In the genomic region with DNA sequence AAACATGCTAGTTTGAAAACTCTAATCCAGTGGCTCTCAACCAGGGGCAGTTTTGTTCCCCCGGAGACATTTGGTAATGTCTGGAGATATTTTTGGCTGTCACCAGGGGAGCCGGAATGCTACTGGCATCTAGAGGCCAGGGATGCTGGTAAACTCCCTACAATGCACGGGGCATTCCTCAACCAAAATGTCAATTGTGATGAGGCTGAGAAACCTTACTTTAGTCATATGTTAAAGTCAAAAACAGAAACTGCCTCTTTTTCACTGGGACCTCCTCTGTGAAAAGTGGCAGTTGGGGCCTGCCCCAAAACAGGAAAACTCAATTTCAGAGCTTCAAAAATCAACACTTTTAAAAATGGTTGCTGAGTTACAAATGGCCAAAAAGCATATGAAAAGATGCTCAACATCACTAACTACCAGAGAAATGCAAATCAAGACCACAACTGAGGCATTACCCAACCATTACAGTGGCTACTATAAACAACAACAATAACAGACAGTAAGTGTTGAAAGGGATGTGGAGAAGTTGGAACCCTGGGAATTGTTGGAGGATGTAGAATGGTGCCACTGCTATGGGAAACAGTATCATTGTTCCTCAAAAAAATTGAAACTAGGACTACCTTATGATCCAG, we compare ENCODE assay signal across 13 cellular contexts.
DNase-seq lines count a peak whose midpoint lies in the region; ATAC-seq and TF ChIP-seq lines count a peak whose summit lies in the region.
"Had no signal": no experiment of that assay in that cellular context is flagged by ENCODE, and none has a peak within 500 bp of the region (broad histone marks: within the 10 kb centered on the region; RNA-seq: fewer than 3 reads in every experiment).

No MANE protein-coding gene starts in this region.

- no peaks in the 10 kb centered on the region for H3K27me3 ChIP-seq in KMS-11 (ENCODE audit: insufficient read depth, low read depth)
- H3K27me3 ChIP-seq: heart left ventricle had no signal

- no peaks in the 10 kb centered on the region for H3K36me3 Mint-ChIP-seq in activated T-cell treated with anti-CD3 and anti-CD28 coated beads, Interleukin-2, amount 50 U/mL, for 72 hours (ENCODE audit: insufficient read depth in 2 of 2)
- no peaks in the 10 kb centered on the region for H3K36me3 Mint-ChIP-seq in natural killer cell treated with Interleukin-12 subunit alpha and Interleukin-12 subunit beta and Interleukin-15 and Interleukin-18, amount 100 ng/mL, for 72 hours
- H3K36me3 Mint-ChIP-seq in stimulated activated effector memory CD8-positive, alpha-beta T cell treated with anti-CD3 and anti-CD28 coated beads, Interleukin-12 subunit alpha, Interleukin-12 subunit beta, amount 100 ng/mL, for 72 hours: no peaks in the 10 kb centered on the region

- no peak for TF ChIP-seq CTCF in KMS-11 (conservative IDR thresholded peaks at IDR 0.05; ENCODE audit: low read depth, low read length)

- H3K36me3 ChIP-seq in KMS-11 (ENCODE audit: insufficient read depth): no peaks in the 10 kb centered on the region
- H3K36me3 ChIP-seq: heart left ventricle had no signal

- peak overlapping the region; percentile 40; the same call in 1 of the 2 replicates for H2AFZ ChIP-seq in KMS-11 (ENCODE audit: low read depth)
- H2AFZ ChIP-seq: parathyroid adenoma had no signal

- H3K27ac Mint-ChIP-seq in activated T-cell treated with anti-CD3 and anti-CD28 coated beads, Interleukin-2, amount 50 U/mL, for 72 hours: no peak overlapping the region
- no peak overlapping the region for H3K27ac Mint-ChIP-seq in stimulated activated naive CD8-positive, alpha-beta T cell treated with anti-CD3 and anti-CD28 coated beads, Interleukin-15, amount 100 ng/mL, for 72 hours
- no peak overlapping the region for H3K27ac Mint-ChIP-seq in natural killer cell treated with Interleukin-12 subunit alpha and Interleukin-12 subunit beta and Interleukin-15 and Interleukin-18, amount 100 ng/mL, for 72 hours
- H3K27ac Mint-ChIP-seq in stimulated activated effector memory CD8-positive, alpha-beta T cell treated with anti-CD3 and anti-CD28 coated beads, Interleukin-12 subunit alpha, Interleukin-12 subunit beta, amount 100 ng/mL, for 72 hours: no peak overlapping the region

- no peak overlapping the region for H3K4me3 ChIP-seq in KMS-11 (IDR thresholded peaks at IDR 0.05; ENCODE audit: insufficient read depth, low read depth, low read length)
- H3K4me3 ChIP-seq: A549, heart left ventricle had no signal

- DNase-seq in activated T-cell treated with anti-CD3 and anti-CD28 coated beads, Interleukin-2, amount 50 U/mL, for 72 hours: no peak
- DNase-seq in activated T-cell treated with anti-CD3 and anti-CD28 coated beads for 4 hours (no peak), NCI-H2107 (lab: John Stamatoyannopoulos, UW) (no peak)
- DNase-seq in stimulated activated naive CD8-positive, alpha-beta T cell treated with anti-CD3 and anti-CD28 coated beads, Interleukin-15, amount 100 ng/mL, for 72 hours: no peak
- no peak for DNase-seq in natural killer cell treated with Interleukin-12 subunit alpha and Interleukin-12 subunit beta and Interleukin-15 and Interleukin-18, amount 100 ng/mL, for 72 hours (ENCODE audit: low spot score)
- no peak for DNase-seq in stimulated activated effector memory CD8-positive, alpha-beta T cell treated with anti-CD3 and anti-CD28 coated beads, Interleukin-12 subunit alpha, Interleukin-12 subunit beta, amount 100 ng/mL, for 72 hours (ENCODE audit: low spot score in 2 of 2)
- DNase-seq: activated CD8-positive, alpha-beta memory T cell treated with anti-CD3 and anti-CD28 coated beads, Interleukin-2, amount 50 U/mL, for 48 hours; heart left ventricle; stimulated activated CD4-positive, alpha-beta T cell treated with anti-CD3 and anti-CD28 coated beads, Interleukin-2, amount 100 ng/mL, for 24 hours had no signal

- peaks cover 39% of the 10 kb centered on the region for H3K4me1 ChIP-seq in KMS-11 (ENCODE audit: low read depth, poor library complexity, severe bottlenecking)
- H3K4me1 ChIP-seq: parathyroid adenoma had no signal

- H3K4me2 ChIP-seq in KMS-11: peak overlapping the region; percentile 72
- H3K4me2 ChIP-seq: A549 had no signal

- H3K27me3 Mint-ChIP-seq in activated T-cell treated with anti-CD3 and anti-CD28 coated beads, Interleukin-2, amount 50 U/mL, for 72 hours (ENCODE audit: low read depth): peaks cover 13% of the 10 kb centered on the region
- H3K27me3 Mint-ChIP-seq in stimulated activated naive CD8-positive, alpha-beta T cell treated with anti-CD3 and anti-CD28 coated beads, Interleukin-15, amount 100 ng/mL, for 72 hours: peaks cover 14% of the 10 kb centered on the region
- H3K27me3 Mint-ChIP-seq in natural killer cell treated with Interleukin-12 subunit alpha and Interleukin-12 subunit beta and Interleukin-15 and Interleukin-18, amount 100 ng/mL, for 72 hours: peaks cover 0 to 9% of the 10 kb centered on the region in 2 donors

- H4K20me1 ChIP-seq in KMS-11 (ENCODE audit: insufficient read depth): no peaks in the 10 kb centered on the region

- ATAC-seq in activated T-cell treated with anti-CD3 and anti-CD28 coated beads, Interleukin-2, amount 50 U/mL, for 72 hours (replicated peaks in 1 of 2): no peak
- ATAC-seq in GM21737 (IDR thresholded peaks at IDR 0.05; ENCODE audit: unreplicated experiment): peak; percentile 30
- ATAC-seq in stimulated activated naive CD8-positive, alpha-beta T cell treated with anti-CD3 and anti-CD28 coated beads, Interleukin-15, amount 100 ng/mL, for 72 hours: no peak
- no peak for ATAC-seq in natural killer cell treated with Interleukin-12 subunit alpha and Interleukin-12 subunit beta and Interleukin-15 and Interleukin-18, amount 100 ng/mL, for 72 hours
- ATAC-seq in stimulated activated effector memory CD8-positive, alpha-beta T cell treated with anti-CD3 and anti-CD28 coated beads, Interleukin-12 subunit alpha, Interleukin-12 subunit beta, amount 100 ng/mL, for 72 hours: no peak
- ATAC-seq: A549 had no signal

- peak overlapping the region; percentile 31; the same call in 1 of the 2 replicates for H3K27ac ChIP-seq in KMS-11
- H3K27ac ChIP-seq: A549, parathyroid adenoma had no signal

- H3K9me3 Mint-ChIP-seq in activated T-cell treated with anti-CD3 and anti-CD28 coated beads, Interleukin-2, amount 50 U/mL, for 72 hours: no peaks in the 10 kb centered on the region
- no peaks in the 10 kb centered on the region for H3K9me3 Mint-ChIP-seq in stimulated activated naive CD8-positive, alpha-beta T cell treated with anti-CD3 and anti-CD28 coated beads, Interleukin-15, amount 100 ng/mL, for 72 hours
- no peaks in the 10 kb centered on the region for H3K9me3 Mint-ChIP-seq in natural killer cell treated with Interleukin-12 subunit alpha and Interleukin-12 subunit beta and Interleukin-15 and Interleukin-18, amount 100 ng/mL, for 72 hours
- H3K9me3 Mint-ChIP-seq in stimulated activated effector memory CD8-positive, alpha-beta T cell treated with anti-CD3 and anti-CD28 coated beads, Interleukin-12 subunit alpha, Interleukin-12 subunit beta, amount 100 ng/mL, for 72 hours: no peaks in the 10 kb centered on the region

- no peaks in the 10 kb centered on the region for H3K79me2 ChIP-seq in KMS-11 (ENCODE audit: insufficient read depth, low read depth)
- H3K79me2 ChIP-seq: parathyroid adenoma had no signal

- no peak overlapping the region for H3K9ac ChIP-seq in KMS-11
- H3K9ac ChIP-seq: parathyroid adenoma had no signal

- peak overlapping the region; percentile 51 to 56 for H3K4me3 Mint-ChIP-seq in activated T-cell treated with anti-CD3 and anti-CD28 coated beads, Interleukin-2, amount 50 U/mL, for 72 hours
- peak overlapping the region; percentile 29 to 33 for H3K4me3 Mint-ChIP-seq in stimulated activated naive CD8-positive, alpha-beta T cell treated with anti-CD3 and anti-CD28 coated beads, Interleukin-15, amount 100 ng/mL, for 72 hours
- no peak overlapping the region for H3K4me3 Mint-ChIP-seq in natural killer cell treated with Interleukin-12 subunit alpha and Interleukin-12 subunit beta and Interleukin-15 and Interleukin-18, amount 100 ng/mL, for 72 hours
- no peak overlapping the region for H3K4me3 Mint-ChIP-seq in stimulated activated effector memory CD8-positive, alpha-beta T cell treated with anti-CD3 and anti-CD28 coated beads, Interleukin-12 subunit alpha, Interleukin-12 subunit beta, amount 100 ng/mL, for 72 hours

- peaks cover 23% of the 10 kb centered on the region for H3K4me1 Mint-ChIP-seq in activated T-cell treated with anti-CD3 and anti-CD28 coated beads, Interleukin-2, amount 50 U/mL, for 72 hours (ENCODE audit: low read depth)
- H3K4me1 Mint-ChIP-seq in stimulated activated naive CD8-positive, alpha-beta T cell treated with anti-CD3 and anti-CD28 coated beads, Interleukin-15, amount 100 ng/mL, for 72 hours: peaks cover 16% of the 10 kb centered on the region
- H3K4me1 Mint-ChIP-seq in natural killer cell treated with Interleukin-12 subunit alpha and Interleukin-12 subunit beta and Interleukin-15 and Interleukin-18, amount 100 ng/mL, for 72 hours (ENCODE audit: low read depth in 2 of 2): peaks cover 0 to 3% of the 10 kb centered on the region in 2 donors
- H3K4me1 Mint-ChIP-seq in stimulated activated effector memory CD8-positive, alpha-beta T cell treated with anti-CD3 and anti-CD28 coated beads, Interleukin-12 subunit alpha, Interleukin-12 subunit beta, amount 100 ng/mL, for 72 hours: peaks cover 15% of the 10 kb centered on the region

Comparison
In these comparisons a context has a peak if more than half of its experiments do, and no peak if none do; other contexts are left out.
1. H3K4me3 Mint-ChIP-seq: peak in activated T-cell treated with anti-CD3 and anti-CD28 coated beads, Interleukin-2, amount 50 U/mL, for 72 hours (2 of 2) and stimulated activated naive CD8-positive, alpha-beta T cell treated with anti-CD3 and anti-CD28 coated beads, Interleukin-15, amount 100 ng/mL, for 72 hours (2 of 2); none in natural killer cell treated with Interleukin-12 subunit alpha and Interleukin-12 subunit beta and Interleukin-15 and Interleukin-18, amount 100 ng/mL, for 72 hours (single experiment) and stimulated activated effector memory CD8-positive, alpha-beta T cell treated with anti-CD3 and anti-CD28 coated beads, Interleukin-12 subunit alpha, Interleukin-12 subunit beta, amount 100 ng/mL, for 72 hours (single experiment).